In the genomic region with DNA sequence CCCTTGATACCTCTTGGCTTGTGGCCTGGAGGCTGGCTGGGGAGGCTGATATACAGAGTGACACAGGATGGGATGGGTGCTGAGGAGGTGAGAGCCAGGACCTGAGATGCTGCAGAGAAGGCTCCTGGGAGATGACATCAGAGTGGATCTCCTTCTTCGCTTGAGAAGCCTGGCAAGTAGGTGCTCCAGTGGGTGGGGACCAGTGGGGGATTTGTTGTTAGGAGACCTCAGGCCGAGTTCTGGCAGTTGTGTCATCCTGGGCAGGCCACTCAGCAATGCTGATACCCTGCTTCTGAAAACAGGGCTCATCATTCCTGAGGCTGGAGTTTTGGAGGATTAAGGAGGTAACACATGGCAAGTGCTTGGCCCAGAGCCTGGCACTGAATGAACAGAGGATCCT, we compare ENCODE assay signal across 21 cellular contexts. TPM values are rescaled to one million over a fixed set of nuclear protein-coding genes. Genes with fewer than 3 reads are reported as not detected.
A peak's percentile ranks its signal among the peaks of the same experiment; 100 is the strongest.
DNase-seq lines count a peak whose midpoint lies in the region; ATAC-seq, FAIRE-seq and TF ChIP-seq lines count a peak whose summit lies in the region.
"Had no signal": no experiment of that assay in that cellular context is flagged by ENCODE, and none has a peak within 500 bp of the region (broad histone marks: within the 10 kb centered on the region; RNA-seq: fewer than 3 reads in every experiment).

No MANE protein-coding gene starts in this region.

- H3K4me3 ChIP-seq in BLaER1 = no peak overlapping the region
- no peak overlapping the region for H3K4me3 ChIP-seq in HEK293 (ENCODE audit: low read depth, low read length)
- H3K4me3 ChIP-seq in K562 = no peak overlapping the region
- no peak overlapping the region for H3K4me3 ChIP-seq in Karpas-422 (ENCODE audit: low read length)
- H3K4me3 ChIP-seq in MM.1S (ENCODE audit: low read length) = no peak overlapping the region

- in situ Hi-C loops in K562 (cut with MboI) = no loop called here

- no peak for TF ChIP-seq POLR2A in K562 (conservative IDR thresholded peaks at IDR 0.05)

- H3K36me3 ChIP-seq in BLaER1 = peaks cover 17% of the 10 kb centered on the region
- peaks cover 0 to 16% of the 10 kb centered on the region in 2 experiments; a peak in 1 of 3 replicates for H3K36me3 ChIP-seq in HEK293 (ENCODE audit: control insufficient read depth in 2 of 2, insufficient read depth in 1 of 2, low read length in 2 of 2)
- peaks cover 23% of the 10 kb centered on the region for H3K36me3 ChIP-seq in K562 (ENCODE audit: control insufficient read depth, insufficient read depth, low read length)
- no peaks in the 10 kb centered on the region; the same call in 1 of the 2 replicates for H3K36me3 ChIP-seq in Karpas-422 (ENCODE audit: insufficient read depth, low read length)
- no peaks in the 10 kb centered on the region; the same call in 1 of the 2 replicates for H3K36me3 ChIP-seq in MM.1S (replicated peaks; ENCODE audit: insufficient read depth, low read length)

- BruUV-seq in K562 (replicated peaks; lab: Mats Ljungman, UMichigan) = no TSS peak

- POLR2A ChIA-PET in HEK293 (lab: Yijun Ruan, JAX) = no interaction called here
- POLR2A ChIA-PET in K562 (lab: Yijun Ruan, JAX) = interaction anchor here (0.6 to 2.4 kb wide), 7 partner anchors 9 to 184 kb away, joined by 3 to 12 read pairs (median 4); partner anchors contain the start of gene GSTP1

- no peaks in the 10 kb centered on the region for H3K9me1 ChIP-seq in K562 (ENCODE audit: control insufficient read depth, insufficient read depth, low read length)

- H3K4me2 ChIP-seq in BLaER1 = 0 out of 2 replicates have a peak overlapping the region, but pooled peaks have one; percentile 96
- peak overlapping the region; percentile 96; the same call in 1 of the 2 replicates for H3K4me2 ChIP-seq in K562 (ENCODE audit: insufficient read depth, low read length)
- no peak overlapping the region for H3K4me2 ChIP-seq in Karpas-422 (ENCODE audit: low read depth, low read length, poor library complexity, severe bottlenecking)
- no peak overlapping the region for H3K4me2 ChIP-seq in MM.1S (ENCODE audit: low read depth, low read length)

- H3K9me3 Mint-ChIP-seq in natural killer cell treated with Interleukin-12 subunit alpha and Interleukin-12 subunit beta and Interleukin-15 and Interleukin-18, amount 100 ng/mL, for 72 hours = no peaks in the 10 kb centered on the region

- H3K9me2 ChIP-seq in Karpas-422 (replicated peaks; ENCODE audit: insufficient read depth, low read length) (no peaks in the 10 kb centered on the region), MM.1S (replicated peaks; ENCODE audit: insufficient read depth, low read length) (no peaks in the 10 kb centered on the region)

- H3K9ac ChIP-seq in BLaER1 (no peak overlapping the region), K562 (ENCODE audit: insufficient read depth in 1 of 2, low read depth in 2 of 2, low read length in 2 of 2) (peak overlapping the region; percentile 90 to 99; a peak in 2 of 4 replicates), Karpas-422 (ENCODE audit: low read length) (no peak overlapping the region), MM.1S (ENCODE audit: low read length) (no peak overlapping the region)

- no peak overlapping the region for H3K27ac ChIP-seq in BLaER1
- H3K27ac ChIP-seq in HEK293 (ENCODE audit: extremely low read depth, low read depth, low read length) = no peak overlapping the region
- H3K27ac ChIP-seq in K562 (ENCODE audit: extremely low read depth, low read depth, low read length) = peak overlapping the region; percentile 75
- H3K27ac ChIP-seq in Karpas-422 (ENCODE audit: low read length) = no peak overlapping the region
- H3K27ac ChIP-seq in MM.1S (ENCODE audit: low read length) = no peak overlapping the region
- H3K27ac ChIP-seq: brain microvascular endothelial cell, neutrophil had no signal

- DNase-seq in K562 (ENCODE audit: extremely low read depth in 1 of 4, low spot score in 3 of 4) = peak in 1 of 4 experiments; percentile 55
- DNase-seq in natural killer cell treated with Interleukin-12 subunit alpha and Interleukin-12 subunit beta and Interleukin-15 and Interleukin-18, amount 100 ng/mL, for 72 hours (ENCODE audit: low spot score) = no peak
- no peak for DNase-seq in Karpas-422
- DNase-seq in MM.1S = no peak
- no peak for DNase-seq in islet precursor cell
- DNase-seq: activated CD4-positive, alpha-beta T cell treated with anti-CD3 and anti-CD28 coated beads, Interleukin-2, amount 50 U/mL, for 48 hours; brain microvascular endothelial cell; CD4-positive, alpha-beta memory T cell; cortex of kidney; foreskin fibroblast; left cardiac atrium; NCI-H1105; retina; stimulated activated CD4-positive, alpha-beta T cell treated with anti-CD3 and anti-CD28 coated beads, Interleukin-12 subunit alpha, Interleukin-12 subunit beta, amount 100 ng/mL, for 4 hours had no signal

- H3K79me2 ChIP-seq in K562 (ENCODE audit: control insufficient read depth, insufficient read depth, low read length) = peaks cover 36% of the 10 kb centered on the region
- H3K79me2 ChIP-seq in Karpas-422 (ENCODE audit: low read length) = peaks cover 18% of the 10 kb centered on the region
- peaks cover 28% of the 10 kb centered on the region for H3K79me2 ChIP-seq in MM.1S (ENCODE audit: low read length)

- CTCF ChIA-PET in HEK293 (lab: Yijun Ruan, JAX) (interaction anchor here (0.8 to 0.9 kb wide), 2 partner anchors 9 to 32 kb away, joined by 3 to 5 read pairs; no protein-coding TSS in a partner anchor), K562 (lab: Yijun Ruan, JAX; ENCODE audit: low intra/inter-chr PET ratio) (no interaction called here)

- ATAC-seq in K562 (peak; percentile 3; the same call in 1 of the 3 replicates), HG03280 (IDR thresholded peaks at IDR 0.05; ENCODE audit: unreplicated experiment) (no peak)
- ATAC-seq in natural killer cell treated with Interleukin-12 subunit alpha and Interleukin-12 subunit beta and Interleukin-15 and Interleukin-18, amount 100 ng/mL, for 72 hours = no peak
- ATAC-seq: left cardiac atrium had no signal

- H4K20me1 ChIP-seq in BLaER1 (peaks cover 5% of the 10 kb centered on the region; the same call in 1 of the 2 replicates), K562 (replicated peaks; ENCODE audit: control insufficient read depth, insufficient read depth, low read length) (no peaks in the 10 kb centered on the region; the same call in 1 of the 2 replicates), Karpas-422 (ENCODE audit: insufficient read depth, low read depth, low read length) (peaks cover 3% of the 10 kb centered on the region; the same call in 1 of the 2 replicates), MM.1S (ENCODE audit: insufficient read depth, low read length) (no peaks in the 10 kb centered on the region)

- H3K9me3 ChIP-seq in BLaER1 = no peaks in the 10 kb centered on the region
- no peaks in the 10 kb centered on the region for H3K9me3 ChIP-seq in HEK293 (ENCODE audit: control insufficient read depth, insufficient read depth, low read depth, low read length)
- H3K9me3 ChIP-seq in K562 (replicated peaks; ENCODE audit: control insufficient read depth, insufficient read depth, low read depth, low read length) = peaks cover 4% of the 10 kb centered on the region
- no peaks in the 10 kb centered on the region for H3K9me3 ChIP-seq in Karpas-422 (ENCODE audit: low read length)
- H3K9me3 ChIP-seq in MM.1S (replicated peaks; ENCODE audit: insufficient read depth, low read length) = no peaks in the 10 kb centered on the region
- H3K9me3 ChIP-seq: neutrophil had no signal

- peak overlapping the region; percentile 54 for H3K4me3 Mint-ChIP-seq in natural killer cell treated with Interleukin-12 subunit alpha and Interleukin-12 subunit beta and Interleukin-15 and Interleukin-18, amount 100 ng/mL, for 72 hours

- H2AFZ ChIP-seq in K562 (ENCODE audit: low read depth, low read length) (peak overlapping the region; percentile 86; the same call in 1 of the 2 replicates), Karpas-422 (ENCODE audit: low read length) (no peak overlapping the region), MM.1S (ENCODE audit: low read length) (no peak overlapping the region)

- H3K27me3 ChIP-seq in BLaER1 (peaks cover 7% of the 10 kb centered on the region; the same call in 1 of the 2 replicates), K562 (ENCODE audit: control insufficient read depth in 2 of 2, insufficient read depth in 2 of 2, low read length in 2 of 2) (no peaks in the 10 kb centered on the region), Karpas-422 (ENCODE audit: low read length) (no peaks in the 10 kb centered on the region), MM.1S (replicated peaks; ENCODE audit: insufficient read depth, low read length) (no peaks in the 10 kb centered on the region)
- H3K27me3 ChIP-seq: neutrophil had no signal

- peaks cover 5% of the 10 kb centered on the region for H3K36me3 Mint-ChIP-seq in natural killer cell treated with Interleukin-12 subunit alpha and Interleukin-12 subunit beta and Interleukin-15 and Interleukin-18, amount 100 ng/mL, for 72 hours

- no peaks in the 10 kb centered on the region for H3K27me3 Mint-ChIP-seq in natural killer cell treated with Interleukin-12 subunit alpha and Interleukin-12 subunit beta and Interleukin-15 and Interleukin-18, amount 100 ng/mL, for 72 hours

- no peak for FAIRE-seq in K562 (lab: Jason Lieb, UNC)

- H3K4me1 ChIP-seq in BLaER1 (peaks cover 43% of the 10 kb centered on the region), HEK293 (ENCODE audit: control insufficient read depth, insufficient read depth, low read length) (no peaks in the 10 kb centered on the region), K562 (replicated peaks in 1 of 2; ENCODE audit: control insufficient read depth in 2 of 2, insufficient read depth in 2 of 2, low read length in 2 of 2) (peaks cover 44 to 65% of the 10 kb centered on the region in 2 experiments), Karpas-422 (ENCODE audit: low read length) (peaks cover 46% of the 10 kb centered on the region), MM.1S (ENCODE audit: low read length) (peaks cover 18% of the 10 kb centered on the region)

- TF ChIP-seq EP300 in K562 (IDR thresholded peaks at IDR 0.05; ENCODE audit: low read length) = no peak

- H3F3A ChIP-seq in MM.1S (ENCODE audit: insufficient read depth, low read length) = peaks cover 10% of the 10 kb centered on the region; the same call in 1 of the 2 replicates

- TF ChIP-seq CTCF in HEK293 (tag by site-specific recombination; IDR thresholded peaks at IDR 0.05) = no peak
- no peak for TF ChIP-seq CTCF in K562 (IDR thresholded peaks at IDR 0.05 in 2 of 3, conservative IDR thresholded peaks at IDR 0.05 in 1 of 3; ENCODE audit: insufficient read depth in 2 of 3, low read depth in 1 of 3, low read length in 3 of 3)
- TF ChIP-seq CTCF in MM.1S (IDR thresholded peaks at IDR 0.05; ENCODE audit: low read length) = no peak

- no peak for TF ChIP-seq RAD21 in K562 (CRISPR knock-in tag; conservative IDR thresholded peaks at IDR 0.05 in 1 of 2, IDR thresholded peaks at IDR 0.05 in 1 of 2)

- H3K4me1 Mint-ChIP-seq in natural killer cell treated with Interleukin-12 subunit alpha and Interleukin-12 subunit beta and Interleukin-15 and Interleukin-18, amount 100 ng/mL, for 72 hours (ENCODE audit: low read depth in 2 of 2) = peaks cover 29 to 38% of the 10 kb centered on the region in 2 donors

- peak overlapping the region; percentile 51 to 69 for H3K27ac Mint-ChIP-seq in natural killer cell treated with Interleukin-12 subunit alpha and Interleukin-12 subunit beta and Interleukin-15 and Interleukin-18, amount 100 ng/mL, for 72 hours

- intact Hi-C loops in K562 (cut with micrococcal nuclease) = loop anchor here (1.0 to 5.0 kb wide), 2 partner anchors 22 to 33 kb away; partner anchors contain the start of gene GSTP1

- 41% methylated on average over 2 of the region's 2 CpGs for WGBS in K562 (ENCODE audit: insufficient coverage, low coverage, missing lambda C conversion rate)

RNA-seq across cellular contexts. Expression of gene NDUFV1, which starts 1.9 kb away (rescaled TPM):
- 348 and 937 TPM in 2 replicates for total RNA-seq in K562 (2011; cell fraction: chromatin; rRNA removed; ENCODE audit: low replicate concordance)
- total RNA-seq in K562 (2011; cell fraction: nucleolus; rRNA removed) = 683 and 713 TPM in 2 replicates
- 505 and 528 TPM in 2 replicates for total RNA-seq in K562 (2011; cell fraction: nucleoplasm; rRNA removed)
- total RNA-seq in K562 (2014; rRNA removed) (408 and 468 TPM in 2 replicates), K562 (2014; rRNA removed; fragmentation: Illumina TruSeq; extraction: Trizol) (111 and 135 TPM in 2 replicates), K562 (2015; rRNA removed; fragmentation: Illumina TruSeq; extraction: Trizol) (242 and 251 TPM in 2 replicates), K562 (2021) (404 and 408 TPM in 2 replicates)
- polyA plus RNA-seq in K562 (2011; rRNA removed) (172 and 261 TPM in 2 replicates), K562 (2014; fragmentation: Illumina TruSeq; extraction: Trizol) (209 and 273 TPM in 2 replicates), K562 (2014; fragmentation: Nextera tagmentation; extraction: Ambion mirVana) (10 to 100 TPM; 10.8 to 32.9 TPM), K562 (2014; rRNA removed) (423 and 426 TPM in 2 replicates)
- polyA plus RNA-seq in K562 (2011; cell fraction: cytosol; rRNA removed) = 251 and 329 TPM in 2 replicates
- polyA plus RNA-seq in K562 (2011; cell fraction: nucleus; rRNA removed) = 669 and 851 TPM in 2 replicates
- 286 and 337 TPM in 2 replicates for polyA plus RNA-seq in K562 (2012)
- polyA minus RNA-seq in K562 (2011; rRNA and poly(A)+ RNA removed) = 81.2 and 91.3 TPM in 2 replicates
- 141 and 202 TPM in 2 replicates for polyA minus RNA-seq in K562 (2011; cell fraction: cytosol; rRNA and poly(A)+ RNA removed)
- 134 and 170 TPM in 2 replicates for polyA minus RNA-seq in K562 (2011; cell fraction: nucleus; rRNA and poly(A)+ RNA removed)
- 100 to 1,000 TPM; 246 to 381 TPM for total RNA-seq in natural killer cell treated with Interleukin-12 subunit alpha and Interleukin-12 subunit beta and Interleukin-15 and Interleukin-18, amount 100 ng/mL, for 72 hours
- total RNA-seq in Karpas-422 (2014; rRNA removed; shearing (Covaris generic); ENCODE audit: low replicate concordance) = 145 and 304 TPM in 2 replicates

RNA-seq across cellular contexts. Expression of gene GSTP1, which starts 21.2 kb away (rescaled TPM):
- total RNA-seq in K562 (2011; cell fraction: chromatin; rRNA removed; ENCODE audit: low replicate concordance) = 78.9 and 217 TPM in 2 replicates
- 419 and 483 TPM in 2 replicates for total RNA-seq in K562 (2011; cell fraction: nucleolus; rRNA removed)
- 278 and 289 TPM in 2 replicates for total RNA-seq in K562 (2011; cell fraction: nucleoplasm; rRNA removed)
- total RNA-seq in K562 (2014; rRNA removed) (2,150 and 3,084 TPM in 2 replicates), K562 (2014; rRNA removed; fragmentation: Illumina TruSeq; extraction: Trizol) (412 and 592 TPM in 2 replicates), K562 (2015; rRNA removed; fragmentation: Illumina TruSeq; extraction: Trizol) (1,399 and 1,422 TPM in 2 replicates), K562 (2021) (1,400 and 1,492 TPM in 2 replicates)
- polyA plus RNA-seq in K562 (2011; rRNA removed) (910 and 997 TPM in 2 replicates), K562 (2014; fragmentation: Illumina TruSeq; extraction: Trizol) (1,177 and 1,409 TPM in 2 replicates), K562 (2014; fragmentation: Nextera tagmentation; extraction: Ambion mirVana) (1,000 to 10,000 TPM in 1 of 2 experiments, 100 to 1,000 TPM in 1; 739 to 1,204 TPM), K562 (2014; rRNA removed) (1,679 and 1,695 TPM in 2 replicates)
- 1,621 and 2,879 TPM in 2 replicates for polyA plus RNA-seq in K562 (2011; cell fraction: cytosol; rRNA removed)
- 798 and 965 TPM in 2 replicates for polyA plus RNA-seq in K562 (2011; cell fraction: nucleus; rRNA removed)
- polyA plus RNA-seq in K562 (2012) = 1,622 and 1,822 TPM in 2 replicates
- 380 and 408 TPM in 2 replicates for polyA minus RNA-seq in K562 (2011; rRNA and poly(A)+ RNA removed)
- 440 and 451 TPM in 2 replicates for polyA minus RNA-seq in K562 (2011; cell fraction: cytosol; rRNA and poly(A)+ RNA removed)
- polyA minus RNA-seq in K562 (2011; cell fraction: nucleus; rRNA and poly(A)+ RNA removed) = 118 and 167 TPM in 2 replicates
- total RNA-seq in natural killer cell treated with Interleukin-12 subunit alpha and Interleukin-12 subunit beta and Interleukin-15 and Interleukin-18, amount 100 ng/mL, for 72 hours = 100 to 1,000 TPM; 539 to 557 TPM
- total RNA-seq in Karpas-422 (2014; rRNA removed; shearing (Covaris generic); ENCODE audit: low replicate concordance) = 1,085 and 1,200 TPM in 2 replicates

RNA-seq across cellular contexts. Expression of gene NUDT8, which starts 24.9 kb away (rescaled TPM):
- total RNA-seq in K562 (2011; cell fraction: chromatin; rRNA removed; ENCODE audit: low replicate concordance) = 2.8 and 15.1 TPM in 2 replicates
- total RNA-seq in K562 (2011; cell fraction: nucleolus; rRNA removed) = 22.0 and 23.0 TPM in 2 replicates
- total RNA-seq in K562 (2011; cell fraction: nucleoplasm; rRNA removed) = 9.8 and 13.5 TPM in 2 replicates
- total RNA-seq in K562 (2014; rRNA removed) (23.8 and 36.3 TPM in 2 replicates), K562 (2014; rRNA removed; fragmentation: Illumina TruSeq; extraction: Trizol) (1.5 and 2.0 TPM in 2 replicates), K562 (2015; rRNA removed; fragmentation: Illumina TruSeq; extraction: Trizol) (6.2 and 6.6 TPM in 2 replicates), K562 (2021) (26.7 and 27.8 TPM in 2 replicates)
- polyA plus RNA-seq in K562 (2011; rRNA removed) (4.3 and 6.2 TPM in 2 replicates), K562 (2014; fragmentation: Illumina TruSeq; extraction: Trizol) (5.0 and 14.0 TPM in 2 replicates), K562 (2014; fragmentation: Nextera tagmentation; extraction: Ambion mirVana) (under 1 TPM; 0.23 to 0.85 TPM), K562 (2014; rRNA removed) (21.7 and 27.2 TPM in 2 replicates)
- 11.0 and 34.8 TPM in 2 replicates for polyA plus RNA-seq in K562 (2011; cell fraction: cytosol; rRNA removed)
- 27.2 and 46.8 TPM in 2 replicates for polyA plus RNA-seq in K562 (2011; cell fraction: nucleus; rRNA removed)
- 20.9 and 25.8 TPM in 2 replicates for polyA plus RNA-seq in K562 (2012)
- 0.72 and 1.2 TPM in 2 replicates for polyA minus RNA-seq in K562 (2011; rRNA and poly(A)+ RNA removed)
- polyA minus RNA-seq in K562 (2011; cell fraction: cytosol; rRNA and poly(A)+ RNA removed) = 5.7 and 7.1 TPM in 2 replicates
- polyA minus RNA-seq in K562 (2011; cell fraction: nucleus; rRNA and poly(A)+ RNA removed) = 11.9 and 15.1 TPM in 2 replicates
- total RNA-seq in natural killer cell treated with Interleukin-12 subunit alpha and Interleukin-12 subunit beta and Interleukin-15 and Interleukin-18, amount 100 ng/mL, for 72 hours = 10 to 100 TPM in 1 of 2 donors, 1 to 10 TPM in 1; 9.9 to 11.5 TPM
- 10.4 and 35.4 TPM in 2 replicates for total RNA-seq in Karpas-422 (2014; rRNA removed; shearing (Covaris generic); ENCODE audit: low replicate concordance)

RNA-seq across cellular contexts. Expression of gene TBX10, which starts 34.7 kb away (rescaled TPM):
- total RNA-seq in K562 (2011; cell fraction: chromatin; rRNA removed; ENCODE audit: low replicate concordance) = not detected in 2 replicates
- not detected in 2 replicates for total RNA-seq in K562 (2011; cell fraction: nucleolus; rRNA removed)
- total RNA-seq in K562 (2011; cell fraction: nucleoplasm; rRNA removed) = not detected in 2 replicates
- total RNA-seq in K562 (2014; rRNA removed) = not detected in 2 replicates
- not detected in 2 replicates for total RNA-seq in K562 (2014; rRNA removed; fragmentation: Illumina TruSeq; extraction: Trizol)
- not detected in 2 replicates for total RNA-seq in K562 (2015; rRNA removed; fragmentation: Illumina TruSeq; extraction: Trizol)
- total RNA-seq in K562 (2021) = not detected in 2 replicates
- not detected in 2 replicates for polyA plus RNA-seq in K562 (2011; rRNA removed)
- not detected in 2 replicates for polyA plus RNA-seq in K562 (2011; cell fraction: cytosol; rRNA removed)
- not detected in 2 replicates for polyA plus RNA-seq in K562 (2011; cell fraction: nucleus; rRNA removed)
- polyA plus RNA-seq in K562 (2012) = 0.14 and 0.18 TPM in 2 replicates
- polyA plus RNA-seq in K562 (2014; fragmentation: Illumina TruSeq; extraction: Trizol) = not detected in 2 replicates
- not detected for polyA plus RNA-seq in K562 (2014; fragmentation: Nextera tagmentation; extraction: Ambion mirVana)
- polyA plus RNA-seq in K562 (2014; rRNA removed) = not detected in 2 replicates
- polyA minus RNA-seq in K562 (2011; rRNA and poly(A)+ RNA removed) = not detected in 2 replicates
- polyA minus RNA-seq in K562 (2011; cell fraction: cytosol; rRNA and poly(A)+ RNA removed) = not detected in 2 replicates
- polyA minus RNA-seq in K562 (2011; cell fraction: nucleus; rRNA and poly(A)+ RNA removed) = not detected in 2 replicates
- not detected for total RNA-seq in natural killer cell treated with Interleukin-12 subunit alpha and Interleukin-12 subunit beta and Interleukin-15 and Interleukin-18, amount 100 ng/mL, for 72 hours
- total RNA-seq in Karpas-422 (2014; rRNA removed; shearing (Covaris generic); ENCODE audit: low replicate concordance) = not detected in 2 replicates
- total RNA-seq: CD4-positive, alpha-beta memory T cell; Daoy; left cardiac atrium; LHCN-M2; NCI-H460 had no signal
- polyA plus RNA-seq: CD4-positive, alpha-beta memory T cell had no signal

RNA-seq across cellular contexts. Expression of gene ACY3, which starts 45.7 kb away (rescaled TPM):
- total RNA-seq in K562 (2011; cell fraction: chromatin; rRNA removed; ENCODE audit: low replicate concordance) = not detected in 2 replicates
- total RNA-seq in K562 (2011; cell fraction: nucleolus; rRNA removed) = not detected in 2 replicates
- not detected in 2 replicates for total RNA-seq in K562 (2011; cell fraction: nucleoplasm; rRNA removed)
- total RNA-seq in K562 (2014; rRNA removed) = not detected in 2 replicates
- total RNA-seq in K562 (2014; rRNA removed; fragmentation: Illumina TruSeq; extraction: Trizol) = not detected in 2 replicates
- total RNA-seq in K562 (2015; rRNA removed; fragmentation: Illumina TruSeq; extraction: Trizol) = not detected in 2 replicates
- not detected in 2 replicates for total RNA-seq in K562 (2021)
- not detected in 2 replicates for polyA plus RNA-seq in K562 (2011; rRNA removed)
- polyA plus RNA-seq in K562 (2011; cell fraction: cytosol; rRNA removed) = not detected in 2 replicates
- polyA plus RNA-seq in K562 (2011; cell fraction: nucleus; rRNA removed) = not detected in 2 replicates
- not detected in 2 replicates for polyA plus RNA-seq in K562 (2012)
- not detected in 2 replicates for polyA plus RNA-seq in K562 (2014; fragmentation: Illumina TruSeq; extraction: Trizol)
- not detected for polyA plus RNA-seq in K562 (2014; fragmentation: Nextera tagmentation; extraction: Ambion mirVana)
- polyA plus RNA-seq in K562 (2014; rRNA removed) = not detected in 2 replicates
- polyA minus RNA-seq in K562 (2011; rRNA and poly(A)+ RNA removed) = not detected in 2 replicates
- not detected in 2 replicates for polyA minus RNA-seq in K562 (2011; cell fraction: cytosol; rRNA and poly(A)+ RNA removed)
- not detected in 2 replicates for polyA minus RNA-seq in K562 (2011; cell fraction: nucleus; rRNA and poly(A)+ RNA removed)
- total RNA-seq in natural killer cell treated with Interleukin-12 subunit alpha and Interleukin-12 subunit beta and Interleukin-15 and Interleukin-18, amount 100 ng/mL, for 72 hours = not detected
- 0.89 and 2.2 TPM in 2 replicates for total RNA-seq in Karpas-422 (2014; rRNA removed; shearing (Covaris generic); ENCODE audit: low replicate concordance)
- total RNA-seq: CD4-positive, alpha-beta memory T cell; Daoy; left cardiac atrium; NCI-H460 had no signal

Comparison
In these comparisons a context has a peak if more than half of its experiments do, and no peak if none do; other contexts are left out.
1. H3K4me2 ChIP-seq: peak in BLaER1 (single experiment) and K562 (single experiment); none in Karpas-422 (single experiment) and MM.1S (single experiment).
2. H3K9ac ChIP-seq: peak in K562 (2 of 2); none in BLaER1 (single experiment), Karpas-422 (single experiment) and MM.1S (single experiment).